26 cellular contexts compared by ENCODE assay signal in the genomic region with DNA sequence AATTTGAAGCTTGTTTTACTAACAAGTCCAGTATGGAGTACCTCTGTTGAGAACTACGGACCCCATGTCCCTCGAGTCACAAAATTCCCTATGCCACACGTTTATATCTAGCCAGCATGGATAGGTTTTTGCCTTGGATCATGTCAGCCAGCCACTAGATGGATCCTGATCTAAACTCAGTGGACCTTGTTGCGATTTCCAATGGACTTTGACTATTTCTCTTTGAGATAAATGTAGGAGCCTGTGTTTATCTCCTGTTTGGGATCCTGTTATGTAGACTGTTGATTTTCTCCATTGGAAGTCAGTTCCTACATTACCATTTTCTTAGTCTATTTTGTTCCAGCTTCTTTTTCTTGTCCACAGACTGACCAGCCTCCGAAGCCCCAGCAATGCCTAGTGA.
"Had no signal": no experiment of that assay in that cellular context is flagged by ENCODE, and none has a peak within 500 bp of the region (broad histone marks: within the 10 kb centered on the region; RNA-seq: fewer than 3 reads in every experiment).

No MANE protein-coding gene starts in this region.

- H3K4me3 ChIP-seq: ascending aorta, coronary artery, dorsolateral prefrontal cortex, gastrocnemius medialis, heart left ventricle had no signal

- FAIRE-seq: bronchial epithelial cell had no signal

- H3K27me3 ChIP-seq: ascending aorta, dorsolateral prefrontal cortex, foreskin keratinocyte, gastrocnemius medialis, heart left ventricle had no signal

- H3K4me1 ChIP-seq: ascending aorta, foreskin keratinocyte, gastrocnemius medialis, heart left ventricle had no signal

- ATAC-seq: activated CD4-positive, alpha-beta T cell treated with anti-CD3 and anti-CD28 coated beads for 36 hours; activated CD8-positive, alpha-beta memory T cell treated with anti-CD3 and anti-CD28 coated beads, Interleukin-2, amount 10 ng/mL, durations not matched to agents 7 days and 5 days; activated CD8-positive, alpha-beta T cell treated with anti-CD3 and anti-CD28 coated beads, Interleukin-2, amount 10 ng/mL, durations not matched to agents 7 days and 5 days; activated naive CD4-positive, alpha-beta T cell treated with anti-CD3 and anti-CD28 coated beads, Interleukin-2, amount 50 U/mL, for 72 hours; esophagus mucosa; foreskin keratinocyte; gastrocnemius medialis; heart left ventricle had no signal

- H3K36me3 ChIP-seq: ascending aorta, gastrocnemius medialis, heart left ventricle had no signal

- DNase-seq: activated CD4-positive, alpha-beta memory T cell treated with anti-CD3 and anti-CD28 coated beads for 36 hours; activated CD4-positive, alpha-beta T cell treated with anti-CD3 and anti-CD28 coated beads for 36 hours; activated CD4-positive, alpha-beta T cell treated with anti-CD3 and anti-CD28 coated beads, Interleukin-2, amount 10 ng/mL, durations not matched to agents 24 days and 14 days; activated CD4-positive, CD25-positive, alpha-beta regulatory T cell; activated CD4-positive, CD25-positive, alpha-beta regulatory T cell treated with anti-CD3 and anti-CD28 coated beads, Interleukin-2, amount 50 U/mL, for 72 hours; activated CD8-positive, alpha-beta memory T cell treated with anti-CD3 and anti-CD28 coated beads, Interleukin-2, amount 10 ng/mL, durations not matched to agents 7 days and 5 days; activated CD8-positive, alpha-beta memory T cell treated with anti-CD3 and anti-CD28 coated beads, Interleukin-2, amount 50 U/mL, for 4 hours; activated CD8-positive, alpha-beta T cell treated with anti-CD3 and anti-CD28 coated beads, Interleukin-2, amount 10 ng/mL, durations not matched to agents 7 days and 5 days; activated effector memory CD4-positive, alpha-beta T cell treated with anti-CD3 and anti-CD28 coated beads, Interleukin-2, amount 50 U/mL, for 16 hours; activated naive CD4-positive, alpha-beta T cell treated with anti-CD3 and anti-CD28 coated beads for 36 hours; activated naive CD8-positive, alpha-beta T cell treated with anti-CD3 and anti-CD28 coated beads, Interleukin-2, amount 10 ng/mL, durations not matched to agents 7 days and 5 days; activated T-cell treated with anti-CD3 and anti-CD28 coated beads, Interleukin-2, amount 50 U/mL, for 1 hour; activated T-cell treated with anti-CD3 and anti-CD28 coated beads, Interleukin-2, amount 50 U/mL, for 48 hours; dorsolateral prefrontal cortex; effector memory CD4-positive, alpha-beta T cell; endodermal cell; foreskin keratinocyte; gastrocnemius medialis; glutamatergic neuron; heart left ventricle; T-helper 2 cell had no signal

- H3K9me3 ChIP-seq: gastrocnemius medialis had no signal

- H3K27ac ChIP-seq: ascending aorta, coronary artery, dorsolateral prefrontal cortex, foreskin keratinocyte, gastrocnemius medialis, heart left ventricle had no signal
